ENCODE assay signal across 2 cellular contexts in genomic region chr3:46934067-46934466, GRCh38.
TF ChIP-seq lines count a peak whose summit lies in the region.

No MANE protein-coding gene starts in this region.

TF ChIP-seq in Ishikawa, 13 proteins besides CTCF, POLR2A, EP300 and RAD21:
- TF ChIP-seq NFIC (IDR thresholded peaks at IDR 0.05) (peak; percentile 37; the same call in 1 of the 2 replicates), FOXM1 (IDR thresholded peaks at IDR 0.05; ENCODE audit: borderline replicate concordance, low read depth) (no peak)
TF ChIP-seq in Ishikawa: peak in this region for 1.

TF ChIP-seq in GM12878, 131 proteins besides CTCF, POLR2A, EP300 and RAD21:
- no peak for TF ChIP-seq CEBPB (IDR thresholded peaks at IDR 0.05; ENCODE audit: borderline replicate concordance in 1 of 2, low read depth in 2 of 2, low read length in 2 of 2)
- TF ChIP-seq RBBP5 (conservative IDR thresholded peaks at IDR 0.05), result no peak
- no peak for TF ChIP-seq HSF1 (IDR thresholded peaks at IDR 0.05; ENCODE audit: low read depth, low read length)
- no peak for TF ChIP-seq SP1 (IDR thresholded peaks at IDR 0.05; ENCODE audit: low read depth, low read length)
